ENCODE assay signal across 33 cellular contexts in the genomic region with DNA sequence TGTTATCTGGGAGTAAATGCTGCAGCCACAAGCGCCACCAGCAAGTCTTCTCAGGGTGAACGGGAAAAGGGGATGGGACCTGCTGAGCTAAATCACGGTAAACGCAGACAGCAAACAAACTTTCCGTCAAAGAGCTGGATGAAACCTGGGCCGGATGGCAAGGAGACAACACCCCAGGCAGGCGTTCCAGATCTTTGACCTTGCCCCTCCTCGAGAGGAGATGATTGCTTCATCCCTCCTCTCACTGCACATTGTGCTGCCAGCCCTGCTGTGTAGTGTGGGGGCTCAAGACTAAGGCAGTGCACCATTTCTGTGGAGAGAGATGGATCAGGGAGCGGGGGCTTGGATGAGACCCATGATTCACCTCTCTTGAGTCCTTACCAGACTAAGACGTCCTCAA. TPM values are rescaled to one million over a fixed set of nuclear protein-coding genes. Genes with fewer than 3 reads are reported as not detected.
DNase-seq lines count a peak whose midpoint lies in the region; ATAC-seq, FAIRE-seq and TF ChIP-seq lines count a peak whose summit lies in the region.
"Had no signal": no experiment of that assay in that cellular context is flagged by ENCODE, and none has a peak within 500 bp of the region (broad histone marks: within the 10 kb centered on the region; RNA-seq: fewer than 3 reads in every experiment).

No MANE protein-coding gene starts in this region.

- H2BK120ac ChIP-seq in IMR-90 (ENCODE audit: low read depth, low read length): 0 out of 2 replicates have a peak overlapping the region, but pooled peaks have one; percentile 19

- H2AK5ac ChIP-seq in IMR-90 (ENCODE audit: low read depth, low read length): peak overlapping the region; percentile 68

- ATAC-seq in IMR-90 (ENCODE audit: low read depth): no peak
- ATAC-seq: activated CD8-positive, alpha-beta memory T cell treated with anti-CD3 and anti-CD28 coated beads, Interleukin-2, amount 10 ng/mL, durations not matched to agents 7 days and 5 days; natural killer cell treated with Interleukin-12 subunit alpha and Interleukin-12 subunit beta and Interleukin-15 and Interleukin-18, amount 100 ng/mL, for 72 hours; PC-3; WTC11 had no signal

- no peak overlapping the region for H4K91ac ChIP-seq in IMR-90 (ENCODE audit: insufficient read depth, low read depth, low read length)

- in situ Hi-C loops in IMR-90 (cut with MboI; ENCODE audit: low sequenced_read_pairs): no loop called here

- TF ChIP-seq POLR2A in IMR-90 (IDR thresholded peaks at IDR 0.05; ENCODE audit: low read depth, low read length): no peak

- TF ChIP-seq RAD21 in IMR-90 (IDR thresholded peaks at IDR 0.05; ENCODE audit: low read length): no peak

- no TSS peak for BruUV-seq in IMR-90 (replicated peaks; lab: Mats Ljungman, UMichigan)

- intact Hi-C loops in IMR-90 (cut with micrococcal nuclease): no loop called here
- intact Hi-C loops in activated T-helper 1 cell treated with anti-CD3 and anti-CD28 coated beads, Interleukin-12 subunit alpha, Interleukin-12 subunit beta, Interleukin-2, Interleukin-4 antibody, amounts not matched to agents 30 ng/mL and 10 ng/mL and 1 ng/mL, durations not matched to agents 14 hours and 24 hours and 36 hours (cut with micrococcal nuclease): no loop called here

- WGBS in IMR-90 (ENCODE audit: extremely low coverage in 2 of 2, insufficient read length in 1 of 2), 2 experiments: no CpG with 5 or more reads among the region's 10 CpGs
- WGBS in small intestine, 3 donors: 38 to 65% (median 43%) methylated on average over 10 of the region's 10 CpGs

- H3K14ac ChIP-seq in IMR-90 (replicated peaks; ENCODE audit: low read depth, low read length): 0 out of 2 replicates have a peak overlapping the region, but pooled peaks have one; percentile 52

- no peaks in the 10 kb centered on the region for H3K79me2 ChIP-seq in keratinocyte (ENCODE audit: control insufficient read depth, insufficient read depth, low read length)

- no peaks in the 10 kb centered on the region for H3K4me1 Mint-ChIP-seq in activated T-helper 1 cell treated with anti-CD3 and anti-CD28 coated beads, Interleukin-12 subunit alpha, Interleukin-12 subunit beta, Interleukin-2, Interleukin-4 antibody, amounts not matched to agents 30 ng/mL and 10 ng/mL and 1 ng/mL, durations not matched to agents 14 hours and 24 hours and 36 hours (ENCODE audit: low read depth)

- H3K4me3 ChIP-seq in IMR-90 (ENCODE audit: insufficient read depth, low read depth, low read length) (no peak overlapping the region), bronchial epithelial cell (ENCODE audit: low read depth, low read length) (no peak overlapping the region), keratinocyte (ENCODE audit: control insufficient read depth in 2 of 3, extremely low read depth in 1 of 3, insufficient read depth in 2 of 3, low read depth in 1 of 3, low read length in 3 of 3) (no peak overlapping the region), small intestine (ENCODE audit: low read depth in 1 of 2, low read length in 2 of 2) (no peak overlapping the region)
- H3K4me3 ChIP-seq: BLaER1 treated with 17β-estradiol and CSF1 and Interleukin-3, amounts not matched to agents 10 nM and 100 nM; stomach; tibial nerve had no signal

- peak overlapping the region; percentile 21 for H3K4ac ChIP-seq in IMR-90 (ENCODE audit: low read depth, low read length)

- CTCF ChIA-PET in IMR-90 (lab: Yijun Ruan, JAX): no interaction called here

- no peaks in the 10 kb centered on the region for H4K20me1 ChIP-seq in IMR-90 (ENCODE audit: insufficient read depth, low read length)
- H4K20me1 ChIP-seq in keratinocyte (ENCODE audit: control insufficient read depth, extremely low read depth, insufficient read depth, low read length): no peaks in the 10 kb centered on the region
- H4K20me1 ChIP-seq: BLaER1 treated with 17β-estradiol and CSF1 and Interleukin-3, amounts not matched to agents 10 nM and 100 nM had no signal

- H3K27ac ChIP-seq in IMR-90 (ENCODE audit: insufficient read depth, low read length) (no peak overlapping the region), keratinocyte (ENCODE audit: control insufficient read depth, insufficient read depth, low read length) (peak overlapping the region; percentile 82), small intestine (ENCODE audit: low read depth in 1 of 2, low read length in 1 of 2) (no peak overlapping the region)
- H3K27ac ChIP-seq: BLaER1 treated with 17β-estradiol and CSF1 and Interleukin-3, amounts not matched to agents 10 nM and 100 nM; KMS-11; stomach; tibial nerve had no signal

- no peaks in the 10 kb centered on the region for H3K79me1 ChIP-seq in IMR-90 (ENCODE audit: low read depth in 1 of 2, low read length in 2 of 2)

- H3K9me3 ChIP-seq in IMR-90 (ENCODE audit: control insufficient read depth, insufficient read depth, low read length) (no peaks in the 10 kb centered on the region), keratinocyte (ENCODE audit: control insufficient read depth, low read depth, low read length) (no peaks in the 10 kb centered on the region), small intestine (ENCODE audit: control insufficient read depth, low read depth) (no peaks in the 10 kb centered on the region)
- H3K9me3 ChIP-seq: BLaER1 treated with 17β-estradiol and CSF1 and Interleukin-3, amounts not matched to agents 10 nM and 100 nM; stomach; tibial nerve had no signal

- H3K9me1 ChIP-seq in IMR-90 (ENCODE audit: insufficient read depth, low read length) (peaks cover 5% of the 10 kb centered on the region; the same call in 1 of the 2 replicates), keratinocyte (ENCODE audit: control insufficient read depth, extremely low read depth, insufficient read depth, low read length) (no peaks in the 10 kb centered on the region)

- H2AFZ ChIP-seq in IMR-90 (replicated peaks; ENCODE audit: low read length, poor library complexity) (peak overlapping the region; percentile 36), keratinocyte (ENCODE audit: control insufficient read depth, low read length) (no peak overlapping the region)

- H3K27me3 ChIP-seq in IMR-90 (ENCODE audit: control insufficient read depth, insufficient read depth, low read length) (no peaks in the 10 kb centered on the region), bronchial epithelial cell (ENCODE audit: control insufficient read depth, insufficient read depth, low read length) (no peaks in the 10 kb centered on the region), keratinocyte (ENCODE audit: control insufficient read depth, extremely low read depth, insufficient read depth, low read length) (no peaks in the 10 kb centered on the region), small intestine (ENCODE audit: control insufficient read depth in 2 of 2, insufficient read depth in 2 of 2, low read length in 2 of 2) (no peaks in the 10 kb centered on the region)
- H3K27me3 ChIP-seq: BLaER1 treated with 17β-estradiol and CSF1 and Interleukin-3, amounts not matched to agents 10 nM and 100 nM; stomach; tibial nerve had no signal

- H3K36me3 ChIP-seq in IMR-90 (ENCODE audit: control insufficient read depth, insufficient read depth, low read length) (no peaks in the 10 kb centered on the region), bronchial epithelial cell (ENCODE audit: control insufficient read depth, insufficient read depth, low read length) (peaks cover 5% of the 10 kb centered on the region), keratinocyte (ENCODE audit: control insufficient read depth in 2 of 2, extremely low read depth in 1 of 2, insufficient read depth in 2 of 2, low read length in 2 of 2) (no peaks in the 10 kb centered on the region), small intestine (ENCODE audit: control insufficient read depth in 2 of 2, insufficient read depth in 2 of 2, low read length in 2 of 2) (no peaks in the 10 kb centered on the region)
- H3K36me3 ChIP-seq: BLaER1 treated with 17β-estradiol and CSF1 and Interleukin-3, amounts not matched to agents 10 nM and 100 nM; stomach; tibial nerve had no signal

- POLR2A ChIA-PET in IMR-90 (lab: Charles Lee; ENCODE audit: unreplicated experiment): no interaction called here

- H4K5ac ChIP-seq in IMR-90 (ENCODE audit: low read depth, low read length): no peak overlapping the region; the same call in 1 of the 2 replicates

- no peak for DNase-seq in IMR-90
- peak; percentile 90 for DNase-seq in bronchial epithelial cell (ENCODE audit: low read depth)
- no peak for DNase-seq in keratinocyte (ENCODE audit: low read depth, low spot score)
- peak; percentile 86 for DNase-seq in small intestine
- no peak for DNase-seq in NCI-H748 (lab: John Stamatoyannopoulos, UW; ENCODE audit: unreplicated experiment)
- DNase-seq in activated T-helper 1 cell treated with anti-CD3 and anti-CD28 coated beads, Interleukin-12 subunit alpha, Interleukin-12 subunit beta, Interleukin-2, Interleukin-4 antibody, amounts not matched to agents 30 ng/mL and 10 ng/mL and 1 ng/mL, durations not matched to agents 14 hours and 24 hours and 36 hours (ENCODE audit: low spot score): no peak
- no peak for DNase-seq in activated CD4-positive, alpha-beta T cell treated with anti-CD3 and anti-CD28 coated beads, Interleukin-2, amount 50 U/mL, for 1 hour
- DNase-seq: activated CD8-positive, alpha-beta memory T cell treated with anti-CD3 and anti-CD28 coated beads, Interleukin-2, amount 10 ng/mL, durations not matched to agents 7 days and 5 days; activated naive CD4-positive, alpha-beta T cell treated with Interleukin-2 at 50 U/mL for 16 hours; activated T-cell treated with anti-CD3 and anti-CD28 coated beads, Interleukin-2, amount 50 U/mL, for 72 hours; amygdala; DMS53; effector memory CD4-positive, alpha-beta T cell; H9; NCI-H1694 treated with DMSO at 0.1 percent for 48 hours; NCI-H2171; NCI-H510A; NK-92 treated with Interleukin-12 subunit alpha and Interleukin-12 subunit beta, amount 100 ng/mL, for 24 hours; retina; SHP77 treated with DMSO at 0.1 percent for 48 hours; stimulated activated CD4-positive, alpha-beta T cell treated with anti-CD3 and anti-CD28 coated beads, Interleukin-2, amount 100 ng/mL, for 24 hours; stomach had no signal

- no peak overlapping the region for H3K4me3 Mint-ChIP-seq in activated T-helper 1 cell treated with anti-CD3 and anti-CD28 coated beads, Interleukin-12 subunit alpha, Interleukin-12 subunit beta, Interleukin-2, Interleukin-4 antibody, amounts not matched to agents 30 ng/mL and 10 ng/mL and 1 ng/mL, durations not matched to agents 14 hours and 24 hours and 36 hours
- H3K4me3 Mint-ChIP-seq: activated CD8-positive, alpha-beta memory T cell treated with anti-CD3 and anti-CD28 coated beads, Interleukin-2, amount 10 ng/mL, durations not matched to agents 7 days and 5 days; activated T-cell treated with anti-CD3 and anti-CD28 coated beads, Interleukin-2, amount 50 U/mL, for 72 hours; H9; natural killer cell treated with Interleukin-12 subunit alpha and Interleukin-12 subunit beta and Interleukin-15 and Interleukin-18, amount 100 ng/mL, for 72 hours; WTC11 had no signal

- H3K4me1 ChIP-seq in IMR-90 (ENCODE audit: control insufficient read depth, insufficient read depth, low read length): peaks cover 14% of the 10 kb centered on the region
- peaks cover 66% of the 10 kb centered on the region for H3K4me1 ChIP-seq in keratinocyte (ENCODE audit: control insufficient read depth, extremely low read depth, insufficient read depth, low read length)
- no peaks in the 10 kb centered on the region for H3K4me1 ChIP-seq in small intestine (ENCODE audit: control insufficient read depth in 2 of 2, insufficient read depth in 1 of 2, low read depth in 1 of 2, low read length in 1 of 2)
- H3K4me1 ChIP-seq: BLaER1 treated with 17β-estradiol and CSF1 and Interleukin-3, amounts not matched to agents 10 nM and 100 nM had no signal

- H3K56ac ChIP-seq in IMR-90 (ENCODE audit: extremely low read depth, insufficient read depth, low read length): no peak overlapping the region

- H2BK15ac ChIP-seq in IMR-90 (ENCODE audit: low read depth, low read length): peak overlapping the region; percentile 48; the same call in 1 of the 3 replicates

- peaks cover 25% of the 10 kb centered on the region for H3K27me3 Mint-ChIP-seq in activated T-helper 1 cell treated with anti-CD3 and anti-CD28 coated beads, Interleukin-12 subunit alpha, Interleukin-12 subunit beta, Interleukin-2, Interleukin-4 antibody, amounts not matched to agents 30 ng/mL and 10 ng/mL and 1 ng/mL, durations not matched to agents 14 hours and 24 hours and 36 hours (ENCODE audit: insufficient read depth)

- H3K23ac ChIP-seq in IMR-90 (ENCODE audit: low read depth, low read length): 0 out of 2 replicates have a peak overlapping the region, but pooled peaks have one; percentile 17

- H3K18ac ChIP-seq in IMR-90 (ENCODE audit: low read depth, low read length): peak overlapping the region; percentile 17; the same call in 1 of the 2 replicates

- no peak for FAIRE-seq in bronchial epithelial cell (lab: Jason Lieb, UNC)
- FAIRE-seq in keratinocyte (lab: Jason Lieb, UNC): no peak
- FAIRE-seq in small intestine (lab: Jason Lieb, UNC): no peak
- FAIRE-seq: colon, HTR-8/SVneo had no signal

- no peak overlapping the region for H3K4me2 ChIP-seq in IMR-90 (ENCODE audit: low read depth, low read length)
- H3K4me2 ChIP-seq in keratinocyte (ENCODE audit: control insufficient read depth, extremely low read depth, insufficient read depth, low read depth, low read length): peak overlapping the region; percentile 54
- H3K4me2 ChIP-seq: BLaER1 treated with 17β-estradiol and CSF1 and Interleukin-3, amounts not matched to agents 10 nM and 100 nM; KMS-11 had no signal

- no peak overlapping the region for H4K8ac ChIP-seq in IMR-90 (ENCODE audit: low read depth in 2 of 2, low read length in 2 of 2)

- no peak overlapping the region for H3K9ac ChIP-seq in IMR-90 (ENCODE audit: low read depth, low read length)
- peak overlapping the region; percentile 42 for H3K9ac ChIP-seq in keratinocyte (ENCODE audit: control insufficient read depth, extremely low read depth, insufficient read depth, low read length)
- H3K9ac ChIP-seq: BLaER1 treated with 17β-estradiol and CSF1 and Interleukin-3, amounts not matched to agents 10 nM and 100 nM; KMS-11 had no signal

- no peaks in the 10 kb centered on the region for H3K36me3 Mint-ChIP-seq in activated T-helper 1 cell treated with anti-CD3 and anti-CD28 coated beads, Interleukin-12 subunit alpha, Interleukin-12 subunit beta, Interleukin-2, Interleukin-4 antibody, amounts not matched to agents 30 ng/mL and 10 ng/mL and 1 ng/mL, durations not matched to agents 14 hours and 24 hours and 36 hours (ENCODE audit: low read depth)
- H3K36me3 Mint-ChIP-seq: activated CD8-positive, alpha-beta memory T cell treated with anti-CD3 and anti-CD28 coated beads, Interleukin-2, amount 10 ng/mL, durations not matched to agents 7 days and 5 days; natural killer cell treated with Interleukin-12 subunit alpha and Interleukin-12 subunit beta and Interleukin-15 and Interleukin-18, amount 100 ng/mL, for 72 hours; WTC11 had no signal

- dilution Hi-C loops in IMR-90 (cut with HindIII; ENCODE audit: low sequenced_read_pairs, unreplicated experiment) (no loop called here), keratinocyte (cut with MboI; ENCODE audit: extremely low pct_ligation_motif_present, low sequenced_read_pairs) (no loop called here)

- TF ChIP-seq CTCF in IMR-90 (conservative IDR thresholded peaks at IDR 0.05; ENCODE audit: low read depth, low read length) (no peak), bronchial epithelial cell (IDR thresholded peaks at IDR 0.05; ENCODE audit: insufficient read depth, low read length, severe bottlenecking) (no peak), keratinocyte (optimal IDR thresholded peaks at IDR 0.05 in 1 of 3, IDR thresholded peaks at IDR 0.05 in 1 of 3, conservative IDR thresholded peaks at IDR 0.05 in 1 of 3; ENCODE audit: extremely low read depth in 1 of 3, insufficient read depth in 2 of 3, low read length in 3 of 3) (no peak)

- no peaks in the 10 kb centered on the region for H3K9me3 Mint-ChIP-seq in activated T-helper 1 cell treated with anti-CD3 and anti-CD28 coated beads, Interleukin-12 subunit alpha, Interleukin-12 subunit beta, Interleukin-2, Interleukin-4 antibody, amounts not matched to agents 30 ng/mL and 10 ng/mL and 1 ng/mL, durations not matched to agents 14 hours and 24 hours and 36 hours
- H3K9me3 Mint-ChIP-seq: activated T-cell treated with anti-CD3 and anti-CD28 coated beads, Interleukin-2, amount 50 U/mL, for 72 hours; H9; natural killer cell treated with Interleukin-12 subunit alpha and Interleukin-12 subunit beta and Interleukin-15 and Interleukin-18, amount 100 ng/mL, for 72 hours; WTC11 had no signal

- no peak overlapping the region for H2AK9ac ChIP-seq in IMR-90 (replicated peaks; ENCODE audit: low read depth, low read length, poor library complexity)

- H3K27ac Mint-ChIP-seq in activated T-helper 1 cell treated with anti-CD3 and anti-CD28 coated beads, Interleukin-12 subunit alpha, Interleukin-12 subunit beta, Interleukin-2, Interleukin-4 antibody, amounts not matched to agents 30 ng/mL and 10 ng/mL and 1 ng/mL, durations not matched to agents 14 hours and 24 hours and 36 hours: no peak overlapping the region
- H3K27ac Mint-ChIP-seq: activated CD8-positive, alpha-beta memory T cell treated with anti-CD3 and anti-CD28 coated beads, Interleukin-2, amount 10 ng/mL, durations not matched to agents 7 days and 5 days; activated T-cell treated with anti-CD3 and anti-CD28 coated beads, Interleukin-2, amount 50 U/mL, for 72 hours; H9; natural killer cell treated with Interleukin-12 subunit alpha and Interleukin-12 subunit beta and Interleukin-15 and Interleukin-18, amount 100 ng/mL, for 72 hours; WTC11 had no signal

- peak overlapping the region; percentile 21; the same call in 1 of the 2 replicates for H2BK20ac ChIP-seq in IMR-90 (ENCODE audit: low read depth, low read length)

- H2BK5ac ChIP-seq in IMR-90 (ENCODE audit: low read depth, low read length, poor library complexity, severe bottlenecking): no peak overlapping the region

RNA-seq across cellular contexts. Expression of gene RAET1E, which starts 9.8 kb away (rescaled TPM):
- total RNA-seq in IMR-90 (2012; rRNA removed) (not detected in 2 replicates), bronchial epithelial cell (19.0 and 35.1 TPM in 2 replicates)
- polyA plus RNA-seq in IMR-90 (2012; rRNA removed) (not detected in 2 replicates), keratinocyte (8.4 to 24.9 TPM (median 14.0 TPM) in 3 replicates), small intestine (under 1 TPM in 1 of 3 donors, not detected in 2; 0.13 TPM)
- 0.02 TPM in 1 of 2 replicates, not detected in the other for polyA plus RNA-seq in IMR-90 (2012; cell fraction: cytosol; rRNA removed)
- polyA plus RNA-seq in IMR-90 (2012; cell fraction: nucleus; rRNA removed; ENCODE audit: low replicate concordance): 0.16 TPM in 1 of 2 replicates, not detected in the other
- polyA plus RNA-seq in keratinocyte (2011; ENCODE audit: low read depth): 19.2 TPM
- polyA plus RNA-seq in keratinocyte (2011; cell fraction: cytosol; rRNA removed): 7.7 and 14.8 TPM in 2 replicates
- polyA plus RNA-seq in keratinocyte (2011; cell fraction: nucleus; rRNA removed): 29.0 and 31.6 TPM in 2 replicates
- 4.6 and 45.2 TPM in 2 replicates for polyA plus RNA-seq in keratinocyte (2012; ENCODE audit: low replicate concordance)
- 2.3 to 20.6 TPM (median 5.9 TPM) in 3 replicates for polyA minus RNA-seq in keratinocyte
- polyA minus RNA-seq in keratinocyte (2011; cell fraction: cytosol; rRNA and poly(A)+ RNA removed): 2.3 TPM
- polyA minus RNA-seq in keratinocyte (2011; cell fraction: nucleus; rRNA and poly(A)+ RNA removed): 10.4 and 15.0 TPM in 2 replicates
- total RNA-seq in activated T-helper 1 cell treated with anti-CD3 and anti-CD28 coated beads, Interleukin-12 subunit alpha, Interleukin-12 subunit beta, Interleukin-2, Interleukin-4 antibody, amounts not matched to agents 30 ng/mL and 10 ng/mL and 1 ng/mL, durations not matched to agents 14 hours and 24 hours and 36 hours: not detected in 2 replicates
- total RNA-seq: activated CD8-positive, alpha-beta memory T cell treated with anti-CD3 and anti-CD28 coated beads, Interleukin-2, amount 10 ng/mL, durations not matched to agents 7 days and 5 days; activated T-cell treated with anti-CD3 and anti-CD28 coated beads, Interleukin-2, amount 50 U/mL, for 72 hours; G401; H9; liver; natural killer cell treated with Interleukin-12 subunit alpha and Interleukin-12 subunit beta and Interleukin-15 and Interleukin-18, amount 100 ng/mL, for 72 hours; osteocyte; stomach; WTC11 had no signal
- polyA plus RNA-seq: liver had no signal

RNA-seq across cellular contexts. Expression of gene LRP11, which starts 24.0 kb away (rescaled TPM):
- total RNA-seq in IMR-90 (2012; rRNA removed): 63.8 and 74.7 TPM in 2 replicates
- 46.5 and 48.8 TPM in 2 replicates for polyA plus RNA-seq in IMR-90 (2012; rRNA removed)
- polyA plus RNA-seq in IMR-90 (2012; cell fraction: cytosol; rRNA removed): 17.7 and 33.4 TPM in 2 replicates
- polyA plus RNA-seq in IMR-90 (2012; cell fraction: nucleus; rRNA removed; ENCODE audit: low replicate concordance): 21.3 and 25.1 TPM in 2 replicates
- total RNA-seq in bronchial epithelial cell: 108 and 129 TPM in 2 replicates
- polyA plus RNA-seq in keratinocyte: 26.4 to 49.2 TPM (median 31.1 TPM) in 3 replicates
- polyA plus RNA-seq in keratinocyte (2011; ENCODE audit: low read depth): 48.7 TPM
- polyA plus RNA-seq in keratinocyte (2011; cell fraction: cytosol; rRNA removed): 23.3 and 33.9 TPM in 2 replicates
- 44.9 and 52.7 TPM in 2 replicates for polyA plus RNA-seq in keratinocyte (2011; cell fraction: nucleus; rRNA removed)
- 25.2 and 70.7 TPM in 2 replicates for polyA plus RNA-seq in keratinocyte (2012; ENCODE audit: low replicate concordance)
- polyA minus RNA-seq in keratinocyte: 46.2 to 99.9 TPM (median 57.1 TPM) in 3 replicates
- 46.0 TPM for polyA minus RNA-seq in keratinocyte (2011; cell fraction: cytosol; rRNA and poly(A)+ RNA removed)
- 46.4 and 66.9 TPM in 2 replicates for polyA minus RNA-seq in keratinocyte (2011; cell fraction: nucleus; rRNA and poly(A)+ RNA removed)
- 10 to 100 TPM in 1 of 3 donors, 1 to 10 TPM in 1, not detected in 1; 2.2 to 19.7 TPM for polyA plus RNA-seq in small intestine
- total RNA-seq in activated T-helper 1 cell treated with anti-CD3 and anti-CD28 coated beads, Interleukin-12 subunit alpha, Interleukin-12 subunit beta, Interleukin-2, Interleukin-4 antibody, amounts not matched to agents 30 ng/mL and 10 ng/mL and 1 ng/mL, durations not matched to agents 14 hours and 24 hours and 36 hours: 3.5 and 5.1 TPM in 2 replicates

RNA-seq across cellular contexts. Expression of gene RAET1G, which starts 34.8 kb away (rescaled TPM):
- 1.3 and 2.2 TPM in 2 replicates for total RNA-seq in IMR-90 (2012; rRNA removed)
- 3.6 and 4.2 TPM in 2 replicates for polyA plus RNA-seq in IMR-90 (2012; rRNA removed)
- 2.9 and 4.8 TPM in 2 replicates for polyA plus RNA-seq in IMR-90 (2012; cell fraction: cytosol; rRNA removed)
- polyA plus RNA-seq in IMR-90 (2012; cell fraction: nucleus; rRNA removed; ENCODE audit: low replicate concordance): 1.3 and 2.7 TPM in 2 replicates
- 26.6 and 45.0 TPM in 2 replicates for total RNA-seq in bronchial epithelial cell
- polyA plus RNA-seq in keratinocyte: 12.1 to 38.8 TPM (median 16.4 TPM) in 3 replicates
- polyA plus RNA-seq in keratinocyte (2011; ENCODE audit: low read depth): 69.8 TPM
- polyA plus RNA-seq in keratinocyte (2011; cell fraction: cytosol; rRNA removed): 25.0 and 34.7 TPM in 2 replicates
- 76.7 and 78.1 TPM in 2 replicates for polyA plus RNA-seq in keratinocyte (2011; cell fraction: nucleus; rRNA removed)
- polyA plus RNA-seq in keratinocyte (2012; ENCODE audit: low replicate concordance): 10.8 and 136 TPM in 2 replicates
- 4.8 to 21.9 TPM (median 12.4 TPM) in 3 replicates for polyA minus RNA-seq in keratinocyte
- polyA minus RNA-seq in keratinocyte (2011; cell fraction: cytosol; rRNA and poly(A)+ RNA removed): 14.6 TPM
- polyA minus RNA-seq in keratinocyte (2011; cell fraction: nucleus; rRNA and poly(A)+ RNA removed): 15.8 and 23.7 TPM in 2 replicates
- under 1 TPM in 1 of 3 donors, not detected in 2; 0.27 TPM for polyA plus RNA-seq in small intestine
- total RNA-seq in activated T-helper 1 cell treated with anti-CD3 and anti-CD28 coated beads, Interleukin-12 subunit alpha, Interleukin-12 subunit beta, Interleukin-2, Interleukin-4 antibody, amounts not matched to agents 30 ng/mL and 10 ng/mL and 1 ng/mL, durations not matched to agents 14 hours and 24 hours and 36 hours: 0.18 TPM in 1 of 2 replicates, not detected in the other
- total RNA-seq: activated CD8-positive, alpha-beta memory T cell treated with anti-CD3 and anti-CD28 coated beads, Interleukin-2, amount 10 ng/mL, durations not matched to agents 7 days and 5 days; activated T-cell treated with anti-CD3 and anti-CD28 coated beads, Interleukin-2, amount 50 U/mL, for 72 hours; G401; H9; liver; WTC11 had no signal
- polyA plus RNA-seq: liver had no signal

RNA-seq across cellular contexts. Expression of gene ULBP2, which starts 53.7 kb away (rescaled TPM):
- total RNA-seq in IMR-90 (2012; rRNA removed) (7.2 and 7.9 TPM in 2 replicates), bronchial epithelial cell (2.4 and 12.2 TPM in 2 replicates)
- polyA plus RNA-seq in IMR-90 (2012; rRNA removed) (16.2 and 17.0 TPM in 2 replicates), keratinocyte (11.8 to 15.7 TPM (median 14.0 TPM) in 3 replicates), small intestine (under 1 TPM in 1 of 3 donors, not detected in 2; 0.30 TPM)
- 12.4 and 17.1 TPM in 2 replicates for polyA plus RNA-seq in IMR-90 (2012; cell fraction: cytosol; rRNA removed)
- polyA plus RNA-seq in IMR-90 (2012; cell fraction: nucleus; rRNA removed; ENCODE audit: low replicate concordance): 6.0 and 6.8 TPM in 2 replicates
- polyA plus RNA-seq in keratinocyte (2011; ENCODE audit: low read depth): 4.9 TPM
- 12.0 and 13.7 TPM in 2 replicates for polyA plus RNA-seq in keratinocyte (2011; cell fraction: cytosol; rRNA removed)
- 33.5 and 35.2 TPM in 2 replicates for polyA plus RNA-seq in keratinocyte (2011; cell fraction: nucleus; rRNA removed)
- polyA plus RNA-seq in keratinocyte (2012; ENCODE audit: low replicate concordance): 8.1 and 11.0 TPM in 2 replicates
- polyA minus RNA-seq in keratinocyte: 6.8 to 12.5 TPM (median 7.4 TPM) in 3 replicates
- 9.2 TPM for polyA minus RNA-seq in keratinocyte (2011; cell fraction: cytosol; rRNA and poly(A)+ RNA removed)
- 6.9 and 7.6 TPM in 2 replicates for polyA minus RNA-seq in keratinocyte (2011; cell fraction: nucleus; rRNA and poly(A)+ RNA removed)
- total RNA-seq in activated T-helper 1 cell treated with anti-CD3 and anti-CD28 coated beads, Interleukin-12 subunit alpha, Interleukin-12 subunit beta, Interleukin-2, Interleukin-4 antibody, amounts not matched to agents 30 ng/mL and 10 ng/mL and 1 ng/mL, durations not matched to agents 14 hours and 24 hours and 36 hours: 0.32 and 0.65 TPM in 2 replicates
- total RNA-seq: H9 had no signal

Comparison
In these comparisons a context has a peak if more than half of its experiments do, and no peak if none do; other contexts are left out.
1. DNase-seq: peak in bronchial epithelial cell (single experiment) and small intestine (single experiment); none in IMR-90 (single experiment), keratinocyte (single experiment), NCI-H748 (single experiment), activated T-helper 1 cell treated with anti-CD3 and anti-CD28 coated beads, Interleukin-12 subunit alpha, Interleukin-12 subunit beta, Interleukin-2, Interleukin-4 antibody, amounts not matched to agents 30 ng/mL and 10 ng/mL and 1 ng/mL, durations not matched to agents 14 hours and 24 hours and 36 hours (single experiment) and activated CD4-positive, alpha-beta T cell treated with anti-CD3 and anti-CD28 coated beads, Interleukin-2, amount 50 U/mL, for 1 hour (single experiment).
2. RNA of gene RAET1E, which starts 9.8 kb away (total RNA-seq): 19.0 to 35.1 TPM in bronchial epithelial cell; not detected in IMR-90 and not detected in activated T-helper 1 cell treated with anti-CD3 and anti-CD28 coated beads, Interleukin-12 subunit alpha, Interleukin-12 subunit beta, Interleukin-2, Interleukin-4 antibody, amounts not matched to agents 30 ng/mL and 10 ng/mL and 1 ng/mL, durations not matched to agents 14 hours and 24 hours and 36 hours; every median in the first group is over 10 times any median in the second.
3. RNA of gene LRP11, which starts 24.0 kb away (total RNA-seq): 108 to 129 TPM in bronchial epithelial cell and 63.8 to 74.7 TPM in IMR-90; 3.5 to 5.1 TPM in activated T-helper 1 cell treated with anti-CD3 and anti-CD28 coated beads, Interleukin-12 subunit alpha, Interleukin-12 subunit beta, Interleukin-2, Interleukin-4 antibody, amounts not matched to agents 30 ng/mL and 10 ng/mL and 1 ng/mL, durations not matched to agents 14 hours and 24 hours and 36 hours; every median in the first group is over 10 times any median in the second.